ENCODE assay signal across 8 cellular contexts in genomic region chr2:70134349-70134983, GRCh38. TPM values are rescaled to one million over a fixed set of nuclear protein-coding genes. Genes with fewer than 3 reads are reported as not detected.
A peak's percentile ranks its signal among the peaks of the same experiment; 100 is the strongest.
DNase-seq lines count a peak whose midpoint lies in the region; ATAC-seq and TF ChIP-seq lines count a peak whose summit lies in the region.
"Not testable (repeated sequence)": the region's sequence is repeated elsewhere in the genome, so short reads cannot be mapped to it uniquely, and the experiment has no call there.

No MANE protein-coding gene starts in this region.

- ATAC-seq in activated T-cell treated with anti-CD3 and anti-CD28 coated beads, Interleukin-2, amount 50 U/mL, for 72 hours (replicated peaks in 1 of 2); heart right ventricle; naive thymus-derived CD4-positive, alpha-beta T cell: not testable (repeated sequence)

- intact Hi-C loops in OCI-LY7 (cut with micrococcal nuclease; ENCODE audit: unreplicated experiment); mammary epithelial cell (cut with micrococcal nuclease); heart right ventricle (cut with DNase I); uterus (cut with DNase I; ENCODE audit: low total_unique reads): not testable (repeated sequence)
- intact Hi-C loops in naive thymus-derived CD4-positive, alpha-beta T cell (cut with micrococcal nuclease) = loop anchor here in 1 of 2 donors (10.0 kb wide), 1 partner anchor 490 kb away; the partner anchor contains the start of gene AAK1

- not testable (repeated sequence) for H3K9ac ChIP-seq in mammary epithelial cell (ENCODE audit: insufficient read depth, low read length); skeletal muscle tissue (ENCODE audit: low read depth in 1 of 3, low read length in 3 of 3)

- not testable (repeated sequence) for H3K9me2 ChIP-seq in OCI-LY7 (ENCODE audit: insufficient read depth, low read length)

- TF ChIP-seq CTCF in GM12865 (IDR thresholded peaks at IDR 0.05; ENCODE audit: insufficient read depth, low read depth, low read length, missing control alignments); OCI-LY7 (conservative IDR thresholded peaks at IDR 0.05; ENCODE audit: low read length); mammary epithelial cell (conservative IDR thresholded peaks at IDR 0.05 in 1 of 2, IDR thresholded peaks at IDR 0.05 in 1 of 2; ENCODE audit: extremely low read depth in 1 of 2, insufficient read depth in 1 of 2, low read depth in 1 of 2, low read length in 2 of 2); heart right ventricle (IDR thresholded peaks at IDR 0.05); uterus (IDR thresholded peaks at IDR 0.05): not testable (repeated sequence)

- POLR2A ChIA-PET in OCI-LY7 (lab: Charles Lee) = interaction anchor here (0.5 to 9.7 kb wide), 12 partner anchors 8 to 278 kb away, joined by 3 to 129 read pairs (median 14); partner anchors contain the start of genes C2orf42 and MXD1
- POLR2A ChIA-PET in naive thymus-derived CD4-positive, alpha-beta T cell (lab: Charles Lee) = interaction anchor here (1.0 to 28.6 kb wide), 12 partner anchors 8 to 228 kb away, joined by 4 to 1973 read pairs (median 14); partner anchors contain the start of genes C2orf42, MXD1, PCBP1 and PCYOX1

- H3K36me3 ChIP-seq in OCI-LY7 (ENCODE audit: insufficient read depth, low read length); mammary epithelial cell (ENCODE audit: insufficient read depth, low read length); heart right ventricle; naive thymus-derived CD4-positive, alpha-beta T cell (ENCODE audit: control insufficient read depth in 2 of 3, insufficient read depth in 3 of 3, low read length in 3 of 3); skeletal muscle tissue (ENCODE audit: control insufficient read depth in 3 of 3, insufficient read depth in 3 of 3, low read length in 3 of 3); uterus: not testable (repeated sequence)

- H2AFZ ChIP-seq in OCI-LY7 (ENCODE audit: low read length) (peak overlapping the region; percentile 85; the same call in 1 of the 2 replicates), mammary epithelial cell (ENCODE audit: low read depth, low read length) (peak overlapping the region; percentile 98)

- H3K27me3 ChIP-seq in mammary epithelial cell (ENCODE audit: insufficient read depth, low read length); heart right ventricle; naive thymus-derived CD4-positive, alpha-beta T cell (ENCODE audit: control insufficient read depth in 2 of 2, insufficient read depth in 2 of 2, low read length in 2 of 2); skeletal muscle tissue (ENCODE audit: control insufficient read depth in 3 of 3, insufficient read depth in 3 of 3, low read length in 3 of 3); uterus: not testable (repeated sequence)

- peak overlapping the region; percentile 87 to 93 for H3K4me3 Mint-ChIP-seq in activated T-cell treated with anti-CD3 and anti-CD28 coated beads, Interleukin-2, amount 50 U/mL, for 72 hours
- peak overlapping the region; percentile 83 to 94 (median 90) for H3K4me3 Mint-ChIP-seq in naive thymus-derived CD4-positive, alpha-beta T cell

- not testable (repeated sequence) for H4K20me1 ChIP-seq in OCI-LY7 (ENCODE audit: insufficient read depth, low read length); mammary epithelial cell (ENCODE audit: insufficient read depth, low read length)

- H3K27me3 Mint-ChIP-seq in activated T-cell treated with anti-CD3 and anti-CD28 coated beads, Interleukin-2, amount 50 U/mL, for 72 hours (ENCODE audit: low read depth); naive thymus-derived CD4-positive, alpha-beta T cell: not testable (repeated sequence)

- WGBS in mammary epithelial cell (ENCODE audit: low coverage, missing lambda C conversion rate) = 93% methylated on average over 5 of the region's 10 CpGs
- WGBS in heart right ventricle, 2 donors = 91 to 93% methylated on average over 10 of the region's 10 CpGs

- H3K4me2 ChIP-seq in OCI-LY7 (ENCODE audit: low read length) = peak overlapping the region; percentile 94
- H3K4me2 ChIP-seq in mammary epithelial cell (ENCODE audit: insufficient read depth, low read depth, low read length) = not testable (repeated sequence)

- H3K27ac ChIP-seq in OCI-LY7 (ENCODE audit: low read depth, low read length, poor library complexity, severe bottlenecking) (peak overlapping the region; percentile 93), heart right ventricle (peak overlapping the region in 9 of 10 donors; percentile 88 to 98 (median 93)), skeletal muscle tissue (ENCODE audit: low read depth, low read length) (peak overlapping the region; percentile 89), uterus (peak overlapping the region; percentile 87 to 99)
- H3K27ac ChIP-seq in mammary epithelial cell (ENCODE audit: insufficient read depth, low read depth, low read length) = not testable (repeated sequence)
- H3K27ac ChIP-seq in naive thymus-derived CD4-positive, alpha-beta T cell (ENCODE audit: low read depth, low read length) = peak overlapping the region; percentile 85

- H3K9me3 Mint-ChIP-seq in activated T-cell treated with anti-CD3 and anti-CD28 coated beads, Interleukin-2, amount 50 U/mL, for 72 hours; naive thymus-derived CD4-positive, alpha-beta T cell: not testable (repeated sequence)

- CTCF ChIA-PET in OCI-LY7 (lab: Charles Lee; ENCODE audit: unreplicated experiment) = interaction anchor here (1.1 to 1.6 kb wide), 2 partner anchors 13 to 49 kb away, joined by 3 to 4 read pairs; no protein-coding TSS in a partner anchor
- CTCF ChIA-PET in mammary epithelial cell (lab: Charles Lee; ENCODE audit: low non-redundant PET) = not testable (repeated sequence)
- CTCF ChIA-PET in naive thymus-derived CD4-positive, alpha-beta T cell (lab: Charles Lee) = interaction anchor here (1.4 to 1.6 kb wide), 2 partner anchors 39 to 41 kb away, joined by 3 to 5 read pairs; no protein-coding TSS in a partner anchor

- BruUV-seq in OCI-LY7 (replicated peaks; lab: Mats Ljungman, UMichigan); mammary epithelial cell (replicated peaks; lab: Mats Ljungman, UMichigan): not testable (repeated sequence)

- peaks cover 15% of the 10 kb centered on the region; the same call in 1 of the 2 replicates for H3K79me2 ChIP-seq in OCI-LY7 (ENCODE audit: insufficient read depth, low read depth, low read length)
- not testable (repeated sequence) for H3K79me2 ChIP-seq in mammary epithelial cell (ENCODE audit: insufficient read depth, low read length)

- peaks cover 96% of the 10 kb centered on the region for H3K4me1 Mint-ChIP-seq in activated T-cell treated with anti-CD3 and anti-CD28 coated beads, Interleukin-2, amount 50 U/mL, for 72 hours (ENCODE audit: low read depth)
- peaks cover 62 to 94% (median 82%) of the 10 kb centered on the region in 7 donors for H3K4me1 Mint-ChIP-seq in naive thymus-derived CD4-positive, alpha-beta T cell

- DNase-seq in GM12865 (ENCODE audit: low read depth) = peak; percentile 81
- not testable (repeated sequence) for DNase-seq in OCI-LY7 (ENCODE audit: low spot score); activated T-cell treated with anti-CD3 and anti-CD28 coated beads, Interleukin-2, amount 50 U/mL, for 72 hours; mammary epithelial cell; heart right ventricle; naive thymus-derived CD4-positive, alpha-beta T cell; uterus

- in situ Hi-C loops in mammary epithelial cell (cut with MboI; ENCODE audit: low sequenced_read_pairs in 2 of 2) = loop anchor here in 1 of 2 donors (5.0 kb wide), 1 partner anchor 42 kb away; no protein-coding TSS in a partner anchor

- H3K9me3 ChIP-seq in OCI-LY7 (ENCODE audit: low read length); mammary epithelial cell (replicated peaks; ENCODE audit: insufficient read depth, low read length); heart right ventricle; naive thymus-derived CD4-positive, alpha-beta T cell (ENCODE audit: control insufficient read depth in 2 of 3, low read length in 3 of 3); skeletal muscle tissue (ENCODE audit: control insufficient read depth in 3 of 3, low read length in 3 of 3); uterus: not testable (repeated sequence)

- dilution Hi-C loops in mammary epithelial cell (cut with HindIII; ENCODE audit: low sequenced_read_pairs) = not testable (repeated sequence)

- peak overlapping the region; percentile 97 for H3K27ac Mint-ChIP-seq in activated T-cell treated with anti-CD3 and anti-CD28 coated beads, Interleukin-2, amount 50 U/mL, for 72 hours
- peak overlapping the region; percentile 95 to 99 (median 97) for H3K27ac Mint-ChIP-seq in naive thymus-derived CD4-positive, alpha-beta T cell

- H3K4me3 ChIP-seq in GM12865 (ENCODE audit: low read depth, low read length) = peak overlapping the region; percentile 79
- H3K4me3 ChIP-seq in OCI-LY7 (ENCODE audit: low read depth, low read length, poor library complexity, severe bottlenecking); mammary epithelial cell (replicated peaks in 1 of 3; ENCODE audit: insufficient read depth in 1 of 3, low read depth in 2 of 3, low read length in 3 of 3); heart right ventricle; naive thymus-derived CD4-positive, alpha-beta T cell (ENCODE audit: low read length); uterus: not testable (repeated sequence)
- peak overlapping the region in 1 of 3 donors; percentile 22 for H3K4me3 ChIP-seq in skeletal muscle tissue (ENCODE audit: low read length in 3 of 3)

- TF ChIP-seq POLR2A in uterus (IDR thresholded peaks at IDR 0.05) = not testable (repeated sequence)

- H3K36me3 Mint-ChIP-seq in activated T-cell treated with anti-CD3 and anti-CD28 coated beads, Interleukin-2, amount 50 U/mL, for 72 hours (ENCODE audit: insufficient read depth in 2 of 2); naive thymus-derived CD4-positive, alpha-beta T cell: not testable (repeated sequence)

- H3K4me1 ChIP-seq in OCI-LY7 (ENCODE audit: insufficient read depth, low read length, poor library complexity, severe bottlenecking) = peaks cover 72% of the 10 kb centered on the region
- peaks cover 30% of the 10 kb centered on the region for H3K4me1 ChIP-seq in mammary epithelial cell (ENCODE audit: insufficient read depth, low read length)
- H3K4me1 ChIP-seq in heart right ventricle = peaks cover 16 to 75% (median 45%) of the 10 kb centered on the region in 9 donors
- H3K4me1 ChIP-seq in naive thymus-derived CD4-positive, alpha-beta T cell (ENCODE audit: control insufficient read depth in 2 of 2, insufficient read depth in 2 of 2, low read length in 2 of 2) = peaks cover 67 to 75% of the 10 kb centered on the region in 2 donors
- peaks cover 33 to 44% (median 37%) of the 10 kb centered on the region in 3 donors for H3K4me1 ChIP-seq in skeletal muscle tissue (ENCODE audit: control insufficient read depth in 3 of 3, insufficient read depth in 3 of 3, low read length in 3 of 3)
- H3K4me1 ChIP-seq in uterus = not testable (repeated sequence)

RNA-seq across cellular contexts. Expression of gene PCBP1, which starts 47.2 kb away (rescaled TPM):
- 54.8 and 58.2 TPM in 2 replicates for total RNA-seq in OCI-LY7 (2014; rRNA removed; shearing (Covaris generic))
- total RNA-seq in OCI-LY7 (2022) (393 and 423 TPM in 2 replicates), mammary epithelial cell (100 to 1,000 TPM in 1 of 2 donors, 10 to 100 TPM in 1; 47.2 to 258 TPM), heart right ventricle (100 to 1,000 TPM; 197 to 275 (median 219) TPM), skeletal muscle tissue (45.4 TPM), uterus (100 to 1,000 TPM in 2 of 4 donors, 10 to 100 TPM in 2; 55.5 to 294 (median 101) TPM)
- total RNA-seq in activated T-cell treated with anti-CD3 and anti-CD28 coated beads, Interleukin-2, amount 50 U/mL, for 72 hours = 100 to 1,000 TPM; 270 to 291 TPM
- polyA plus RNA-seq in mammary epithelial cell (128 TPM), heart right ventricle (100 to 1,000 TPM; 237 to 288 TPM)
- polyA minus RNA-seq in mammary epithelial cell = 119 TPM
- 100 to 1,000 TPM; 257 to 487 (median 368) TPM for total RNA-seq in naive thymus-derived CD4-positive, alpha-beta T cell
- polyA plus RNA-seq in naive thymus-derived CD4-positive, alpha-beta T cell = 100 to 1,000 TPM; 178 to 198 TPM

RNA-seq across cellular contexts. Expression of gene C2orf42, which starts 56.4 kb away (rescaled TPM):
- 24.5 and 26.8 TPM in 2 replicates for total RNA-seq in OCI-LY7 (2014; rRNA removed; shearing (Covaris generic))
- total RNA-seq in OCI-LY7 (2022) (19.0 and 21.3 TPM in 2 replicates), mammary epithelial cell (10 to 100 TPM; 17.3 to 20.2 TPM), heart right ventricle (10 to 100 TPM in 4 of 10 donors, 1 to 10 TPM in 6; 7.3 to 15.5 (median 9.7) TPM), skeletal muscle tissue (19.8 TPM), uterus (10 to 100 TPM; 10.3 to 45.7 (median 23.8) TPM)
- total RNA-seq in activated T-cell treated with anti-CD3 and anti-CD28 coated beads, Interleukin-2, amount 50 U/mL, for 72 hours = 10 to 100 TPM; 28.0 to 29.3 TPM
- polyA plus RNA-seq in mammary epithelial cell (8.5 TPM), heart right ventricle (1 to 10 TPM; 3.8 to 5.6 TPM)
- 6.5 TPM for polyA minus RNA-seq in mammary epithelial cell
- total RNA-seq in naive thymus-derived CD4-positive, alpha-beta T cell = 10 to 100 TPM; 20.6 to 45.9 (median 30.3) TPM
- 10 to 100 TPM; 23.2 to 48.4 TPM for polyA plus RNA-seq in naive thymus-derived CD4-positive, alpha-beta T cell
